ENCODE assay signal across 16 cellular contexts in the genomic region with DNA sequence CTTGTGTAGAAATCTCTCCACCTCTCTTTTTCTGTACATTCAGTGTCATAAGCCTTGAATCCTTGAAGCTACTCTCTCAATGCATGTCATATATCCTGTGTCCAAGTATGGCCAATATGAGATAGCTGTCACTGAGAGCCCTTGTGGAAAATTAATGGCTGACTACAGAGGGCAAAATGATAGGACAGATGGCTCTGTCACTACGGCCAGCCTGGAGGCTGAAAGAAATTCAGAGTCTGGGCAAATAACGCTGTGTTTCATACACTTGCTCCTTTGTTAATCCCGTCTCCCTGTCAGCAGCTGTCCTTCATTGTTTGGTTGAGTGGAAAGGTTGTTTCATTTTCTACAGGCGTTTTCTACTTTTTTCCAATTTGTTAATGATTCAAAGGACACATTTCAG.
"Had no signal": no experiment of that assay in that cellular context is flagged by ENCODE, and none has a peak within 500 bp of the region (broad histone marks: within the 10 kb centered on the region; RNA-seq: fewer than 3 reads in every experiment).

No MANE protein-coding gene starts in this region.

- H3K4me3 ChIP-seq: adrenal gland, lung, mucosa of descending colon, ovary, tibial nerve, vagina had no signal

- H3K4me1 ChIP-seq: adrenal gland, tibial nerve, vagina had no signal

- H3K27ac Mint-ChIP-seq: activated CD4-positive, alpha-beta memory T cell treated with anti-CD3 and anti-CD28 coated beads, Interleukin-2, amount 10 ng/mL, durations not matched to agents 7 days and 5 days; activated CD4-positive, alpha-beta T cell treated with anti-CD3 and anti-CD28 coated beads for 36 hours; activated naive CD4-positive, alpha-beta T cell treated with anti-CD3 and anti-CD28 coated beads, Interleukin-2, amount 50 U/mL, for 24 hours; activated T-cell treated with anti-CD3 and anti-CD28 coated beads, Interleukin-2, amount 50 U/mL, for 24 hours; nephron progenitor cell; stimulated activated naive B cell treated with anti-CD40 and anti-IgM and Interleukin-4, amounts not matched to agents 10 μg/mL and 1 μg/mL and 100 μg/mL, for 72 hours; T-helper 17 cell had no signal

- H3K9me3 Mint-ChIP-seq: activated CD4-positive, alpha-beta memory T cell treated with anti-CD3 and anti-CD28 coated beads, Interleukin-2, amount 10 ng/mL, durations not matched to agents 7 days and 5 days; activated T-cell treated with anti-CD3 and anti-CD28 coated beads, Interleukin-2, amount 50 U/mL, for 24 hours; nephron progenitor cell; stimulated activated naive B cell treated with anti-CD40 and anti-IgM and Interleukin-4, amounts not matched to agents 10 μg/mL and 1 μg/mL and 100 μg/mL, for 72 hours had no signal

- H3K27me3 ChIP-seq: adrenal gland, ovary, tibial nerve, vagina had no signal

- ATAC-seq: activated CD4-positive, alpha-beta T cell treated with anti-CD3 and anti-CD28 coated beads for 36 hours; esophagus mucosa; mucosa of descending colon; stimulated activated naive B cell treated with anti-CD40 and anti-IgM and Interleukin-4, amounts not matched to agents 10 μg/mL and 1 μg/mL and 100 μg/mL, for 72 hours; T-helper 17 cell had no signal

- H3K4me3 Mint-ChIP-seq: activated CD4-positive, alpha-beta memory T cell treated with anti-CD3 and anti-CD28 coated beads, Interleukin-2, amount 10 ng/mL, durations not matched to agents 7 days and 5 days; activated CD4-positive, alpha-beta T cell treated with anti-CD3 and anti-CD28 coated beads for 36 hours; activated naive CD4-positive, alpha-beta T cell treated with anti-CD3 and anti-CD28 coated beads, Interleukin-2, amount 50 U/mL, for 24 hours; activated T-cell treated with anti-CD3 and anti-CD28 coated beads, Interleukin-2, amount 50 U/mL, for 24 hours; nephron progenitor cell; stimulated activated naive B cell treated with anti-CD40 and anti-IgM and Interleukin-4, amounts not matched to agents 10 μg/mL and 1 μg/mL and 100 μg/mL, for 72 hours; T-helper 17 cell had no signal

- H3K9me3 ChIP-seq: adrenal gland, mucosa of descending colon, ovary, vagina had no signal

- DNase-seq: activated CD4-positive, alpha-beta memory T cell treated with anti-CD3 and anti-CD28 coated beads, Interleukin-2, amount 10 ng/mL, durations not matched to agents 7 days and 5 days; activated CD4-positive, alpha-beta T cell treated with anti-CD3 and anti-CD28 coated beads for 36 hours; activated effector memory CD4-positive, alpha-beta T cell treated with anti-CD3 and anti-CD28 coated beads, Interleukin-2, amount 50 U/mL, for 16 hours; activated T-cell treated with anti-CD3 and anti-CD28 coated beads, Interleukin-2, amount 50 U/mL, for 24 hours; adrenal gland; islet precursor cell; mucosa of descending colon; nephron progenitor cell; ovary; stimulated activated naive B cell treated with anti-CD40 and anti-IgM and Interleukin-4, amounts not matched to agents 10 μg/mL and 1 μg/mL and 100 μg/mL, for 72 hours; T-helper 17 cell had no signal

- H3K36me3 ChIP-seq: adrenal gland, ovary, tibial nerve, vagina had no signal

- H3K27me3 Mint-ChIP-seq: activated CD4-positive, alpha-beta memory T cell treated with anti-CD3 and anti-CD28 coated beads, Interleukin-2, amount 10 ng/mL, durations not matched to agents 7 days and 5 days; activated CD4-positive, alpha-beta T cell treated with anti-CD3 and anti-CD28 coated beads for 36 hours; activated naive CD4-positive, alpha-beta T cell treated with anti-CD3 and anti-CD28 coated beads, Interleukin-2, amount 50 U/mL, for 24 hours; activated T-cell treated with anti-CD3 and anti-CD28 coated beads, Interleukin-2, amount 50 U/mL, for 24 hours; stimulated activated naive B cell treated with anti-CD40 and anti-IgM and Interleukin-4, amounts not matched to agents 10 μg/mL and 1 μg/mL and 100 μg/mL, for 72 hours; T-helper 17 cell had no signal

- H3K4me1 Mint-ChIP-seq: activated CD4-positive, alpha-beta memory T cell treated with anti-CD3 and anti-CD28 coated beads, Interleukin-2, amount 10 ng/mL, durations not matched to agents 7 days and 5 days; activated CD4-positive, alpha-beta T cell treated with anti-CD3 and anti-CD28 coated beads for 36 hours; activated naive CD4-positive, alpha-beta T cell treated with anti-CD3 and anti-CD28 coated beads, Interleukin-2, amount 50 U/mL, for 24 hours; stimulated activated naive B cell treated with anti-CD40 and anti-IgM and Interleukin-4, amounts not matched to agents 10 μg/mL and 1 μg/mL and 100 μg/mL, for 72 hours; T-helper 17 cell had no signal

- H3K36me3 Mint-ChIP-seq: activated naive CD4-positive, alpha-beta T cell treated with anti-CD3 and anti-CD28 coated beads, Interleukin-2, amount 50 U/mL, for 24 hours; stimulated activated naive B cell treated with anti-CD40 and anti-IgM and Interleukin-4, amounts not matched to agents 10 μg/mL and 1 μg/mL and 100 μg/mL, for 72 hours had no signal

- H3K27ac ChIP-seq: adrenal gland, ovary, tibial nerve, vagina had no signal
